Comparison of ENCODE assay signal across 26 cellular contexts in genomic region chr2:209458018-209458979, GRCh38. TPM values are rescaled to one million over a fixed set of nuclear protein-coding genes. Genes with fewer than 3 reads are reported as not detected.
DNase-seq lines count a peak whose midpoint lies in the region; FAIRE-seq and TF ChIP-seq lines count a peak whose summit lies in the region.
"Had no signal": no experiment of that assay in that cellular context is flagged by ENCODE, and none has a peak within 500 bp of the region (broad histone marks: within the 10 kb centered on the region; RNA-seq: fewer than 3 reads in every experiment).

No MANE protein-coding gene starts in this region.

- TF ChIP-seq RAD21 in SK-N-SH (IDR thresholded peaks at IDR 0.05; ENCODE audit: low read length) (no peak), H1 (IDR thresholded peaks at IDR 0.05 in 1 of 2, conservative IDR thresholded peaks at IDR 0.05 in 1 of 2; ENCODE audit: low read depth in 2 of 2, low read length in 2 of 2) (no peak)

- no peak overlapping the region for H3K14ac ChIP-seq in H1 (ENCODE audit: insufficient read length)

- no peaks in the 10 kb centered on the region for H3F3A ChIP-seq in SK-N-SH (replicated peaks; ENCODE audit: insufficient read depth)

- no peak overlapping the region for H3K18ac ChIP-seq in H1 (ENCODE audit: extremely low read depth, low read length)

- no peak for TF ChIP-seq EP300 in SK-N-SH (IDR thresholded peaks at IDR 0.05; ENCODE audit: borderline replicate concordance in 1 of 2, low read depth in 1 of 2, low read length in 1 of 2)
- no peak for TF ChIP-seq EP300 in H1 (IDR thresholded peaks at IDR 0.05; ENCODE audit: borderline replicate concordance in 1 of 2, low read depth in 2 of 2, low read length in 2 of 2)

- H3K9me3 ChIP-seq in HEK293 (ENCODE audit: control insufficient read depth, insufficient read depth, low read depth, low read length) (no peaks in the 10 kb centered on the region), SK-N-SH (no peaks in the 10 kb centered on the region), H1 (ENCODE audit: insufficient read depth in 2 of 2, low read depth in 1 of 2, low read length in 1 of 2) (0 out of 4 replicates have a peak, but pooled peaks cover 0 to 2% of the 10 kb centered on the region in 2 experiments)
- H3K9me3 ChIP-seq: lower lobe of right lung, mucosa of descending colon, uterus had no signal

- H2AK5ac ChIP-seq in H1 (ENCODE audit: low read depth, low read length), result no peak overlapping the region

- H4K5ac ChIP-seq in H1 (ENCODE audit: insufficient read length, low read depth, low read length), result no peak overlapping the region

- H2BK5ac ChIP-seq in H1 (ENCODE audit: low read depth, low read length), result no peak overlapping the region

- 84% methylated on average over 3 of the region's 3 CpGs for WGBS in SK-N-SH (ENCODE audit: low lambda C conversion rate)
- 56% methylated on average over 3 of the region's 3 CpGs; no CpG with 5 or more reads in 1 of the 2 experiments for WGBS in H1 (ENCODE audit: extremely low coverage in 1 of 2, insufficient coverage in 1 of 2, insufficient read length in 1 of 2, insufficient replicate concordance in 2 of 2, low coverage in 1 of 2, low lambda C conversion rate in 2 of 2, missing lambda C conversion rate in 1 of 2), 2 experiments

- H3K79me2 ChIP-seq in SK-N-SH (ENCODE audit: insufficient read depth) (no peaks in the 10 kb centered on the region), H1 (ENCODE audit: control insufficient read depth in 1 of 2, insufficient read depth in 2 of 2, low read length in 2 of 2) (no peaks in the 10 kb centered on the region)

- H3K4me2 ChIP-seq in SK-N-SH, result no peak overlapping the region
- H3K4me2 ChIP-seq in H1 (ENCODE audit: insufficient read depth in 1 of 2, low read depth in 2 of 2, low read length in 2 of 2), result peak overlapping the region; percentile 9 to 36; a peak in 2 of 4 replicates

- H3K9ac ChIP-seq in SK-N-SH (no peak overlapping the region), H1 (replicated peaks in 1 of 4; ENCODE audit: extremely low read depth in 1 of 4, low read depth in 3 of 4, low read length in 3 of 4) (no peak overlapping the region)

- H3K27me3 ChIP-seq in SK-N-SH (ENCODE audit: insufficient read depth) (no peaks in the 10 kb centered on the region), H1 (replicated peaks in 1 of 4; ENCODE audit: control insufficient read depth in 3 of 4, extremely low read depth in 1 of 4, insufficient read depth in 3 of 4, low read length in 3 of 4) (no peaks in the 10 kb centered on the region; a peak in 1 of 7 replicates)
- H3K27me3 ChIP-seq: foreskin keratinocyte, uterus had no signal

- H3K4me3 Mint-ChIP-seq in activated CD4-positive, alpha-beta memory T cell treated with anti-CD3 and anti-CD28 coated beads, Interleukin-2, amount 10 ng/mL, durations not matched to agents 7 days and 5 days, result no peak overlapping the region
- H3K4me3 Mint-ChIP-seq: activated naive CD4-positive, alpha-beta T cell treated with anti-CD3 and anti-CD28 coated beads for 36 hours; activated T-cell treated with anti-CD3 and anti-CD28 coated beads, Interleukin-2, amount 50 U/mL, for 4 hours; stimulated activated naive B cell treated with anti-CD40 and anti-IgM and Interleukin-4, amounts not matched to agents 10 μg/mL and 1 μg/mL and 100 μg/mL, for 72 hours had no signal

- TF ChIP-seq CTCF in HEK293 (tag by site-specific recombination; IDR thresholded peaks at IDR 0.05) (no peak), SK-N-SH (IDR thresholded peaks at IDR 0.05) (no peak), H1 (IDR thresholded peaks at IDR 0.05; ENCODE audit: control extremely low read depth in 1 of 3, insufficient read depth in 1 of 3, low read depth in 1 of 3, low read length in 3 of 3) (no peak)

- H3K9me2 ChIP-seq in SK-N-SH, result no peaks in the 10 kb centered on the region

- H3K9me3 Mint-ChIP-seq in activated CD4-positive, alpha-beta memory T cell treated with anti-CD3 and anti-CD28 coated beads, Interleukin-2, amount 10 ng/mL, durations not matched to agents 7 days and 5 days, result no peaks in the 10 kb centered on the region
- H3K9me3 Mint-ChIP-seq: activated naive CD4-positive, alpha-beta T cell treated with anti-CD3 and anti-CD28 coated beads for 36 hours; stimulated activated naive B cell treated with anti-CD40 and anti-IgM and Interleukin-4, amounts not matched to agents 10 μg/mL and 1 μg/mL and 100 μg/mL, for 72 hours had no signal

- H3K23ac ChIP-seq in H1 (ENCODE audit: insufficient read length), result no peak overlapping the region

- DNase-seq in SK-N-SH, result no peak
- DNase-seq in H1 (ENCODE audit: low read depth in 1 of 2, low spot score in 2 of 2), result no peak
- no peak for DNase-seq in DMS79 (lab: John Stamatoyannopoulos, UW)
- DNase-seq in activated CD4-positive, alpha-beta memory T cell treated with anti-CD3 and anti-CD28 coated beads, Interleukin-2, amount 10 ng/mL, durations not matched to agents 7 days and 5 days, result no peak
- no peak for DNase-seq in NCI-H526 (lab: John Stamatoyannopoulos, UW)
- no peak for DNase-seq in H54 (ENCODE audit: insufficient read length, low spot score)
- DNase-seq: activated CD4-positive, CD25-positive, alpha-beta regulatory T cell treated with anti-CD3 and anti-CD28 coated beads, Interleukin-2, amount 50 U/mL, for 72 hours; activated naive CD4-positive, alpha-beta T cell treated with anti-CD3 and anti-CD28 coated beads for 36 hours; activated T-cell treated with anti-CD3 and anti-CD28 coated beads, Interleukin-2, amount 50 U/mL, for 4 hours; amygdala; effector CD4-positive, alpha-beta T cell; erythroblast; foreskin keratinocyte; HCEC 1CT; islet precursor cell; lower lobe of right lung; mucosa of descending colon; NCI-H2029; small intestine; stimulated activated CD4-positive, alpha-beta T cell treated with anti-CD3 and anti-CD28 coated beads, Interleukin-2, amount 100 ng/mL, for 48 hours; stimulated activated naive B cell treated with anti-CD40 and anti-IgM and Interleukin-4, amounts not matched to agents 10 μg/mL and 1 μg/mL and 100 μg/mL, for 72 hours; uterus had no signal

- H2AFZ ChIP-seq in SK-N-SH (ENCODE audit: low read depth), result no peak overlapping the region
- no peak overlapping the region for H2AFZ ChIP-seq in H1 (ENCODE audit: low read length)

- no peaks in the 10 kb centered on the region for H4K20me1 ChIP-seq in SK-N-SH (ENCODE audit: insufficient read depth)
- H4K20me1 ChIP-seq in H1 (replicated peaks in 1 of 2; ENCODE audit: control insufficient read depth in 1 of 2, insufficient read depth in 2 of 2, low read length in 2 of 2), result no peaks in the 10 kb centered on the region

- CTCF ChIA-PET in HEK293 (lab: Yijun Ruan, JAX), result interaction anchor here (0.6 to 1.0 kb wide), 4 partner anchors 26 to 492 kb away, joined by 3 to 9 read pairs (median 4); no protein-coding TSS in a partner anchor
- CTCF ChIA-PET in SK-N-SH (lab: Yijun Ruan, JAX), result interaction anchor here (0.9 to 1.3 kb wide), 3 partner anchors 10 to 35 kb away, joined by 3 to 4 read pairs (median 3); partner anchors contain the start of gene MAP2
- CTCF ChIA-PET in H1 (lab: Charles Lee; ENCODE audit: partially characterized antibody), result interaction anchor here (1.2 to 2.1 kb wide), 7 partner anchors 10 to 503 kb away, joined by 3 to 8 read pairs (median 4); partner anchors contain the start of gene MAP2
- CTCF ChIA-PET in activated CD4-positive, alpha-beta memory T cell treated with anti-CD3 and anti-CD28 coated beads, Interleukin-2, amount 10 ng/mL, durations not matched to agents 7 days and 5 days (lab: Charles Lee), result no interaction called here

- POLR2A ChIA-PET in HEK293 (lab: Yijun Ruan, JAX) (no interaction called here), SK-N-SH (lab: Yijun Ruan, JAX) (no interaction called here), H1 (lab: Charles Lee; ENCODE audit: partially characterized antibody) (no interaction called here)
- POLR2A ChIA-PET in activated CD4-positive, alpha-beta memory T cell treated with anti-CD3 and anti-CD28 coated beads, Interleukin-2, amount 10 ng/mL, durations not matched to agents 7 days and 5 days (lab: Charles Lee), result no interaction called here

- no peak overlapping the region for H3K27ac ChIP-seq in HEK293 (ENCODE audit: extremely low read depth, low read depth, low read length)
- no peak overlapping the region for H3K27ac ChIP-seq in SK-N-SH (ENCODE audit: low read depth in 2 of 2, low read length in 1 of 2)
- H3K27ac ChIP-seq in H1 (ENCODE audit: low read depth, low read length), result no peak overlapping the region
- H3K27ac ChIP-seq: lower lobe of right lung, uterus had no signal

- H3K27ac Mint-ChIP-seq in activated CD4-positive, alpha-beta memory T cell treated with anti-CD3 and anti-CD28 coated beads, Interleukin-2, amount 10 ng/mL, durations not matched to agents 7 days and 5 days, result no peak overlapping the region
- H3K27ac Mint-ChIP-seq: activated naive CD4-positive, alpha-beta T cell treated with anti-CD3 and anti-CD28 coated beads for 36 hours; stimulated activated naive B cell treated with anti-CD40 and anti-IgM and Interleukin-4, amounts not matched to agents 10 μg/mL and 1 μg/mL and 100 μg/mL, for 72 hours had no signal

- no peak overlapping the region for H3K4ac ChIP-seq in H1 (replicated peaks; ENCODE audit: insufficient read length, low read depth, low read length)

- H3K36me3 ChIP-seq in HEK293 (ENCODE audit: control insufficient read depth in 2 of 2, insufficient read depth in 1 of 2, low read length in 2 of 2) (no peaks in the 10 kb centered on the region), SK-N-SH (replicated peaks in 1 of 2; ENCODE audit: control insufficient read depth in 1 of 2, insufficient read depth in 2 of 2, low read length in 1 of 2) (no peaks in the 10 kb centered on the region), H1 (ENCODE audit: control insufficient read depth in 2 of 4, insufficient read depth in 4 of 4, low read length in 3 of 4) (no peaks in the 10 kb centered on the region)
- H3K36me3 ChIP-seq: lower lobe of right lung, uterus had no signal

- H4K91ac ChIP-seq in H1 (replicated peaks; ENCODE audit: insufficient read length, low read length), result no peak overlapping the region

- FAIRE-seq in A204.1 (lab: Jason Lieb, UNC) (peak; percentile 68), H1 (lab: Jason Lieb, UNC) (peak; percentile 7), H54 (lab: Jason Lieb, UNC) (no peak)
- FAIRE-seq: G401.6, K562, small intestine had no signal

- H2BK15ac ChIP-seq in H1 (ENCODE audit: low read length), result no peak overlapping the region

- H3K4me1 Mint-ChIP-seq in activated CD4-positive, alpha-beta memory T cell treated with anti-CD3 and anti-CD28 coated beads, Interleukin-2, amount 10 ng/mL, durations not matched to agents 7 days and 5 days, result no peaks in the 10 kb centered on the region

- no peaks in the 10 kb centered on the region for H3K23me2 ChIP-seq in H1 (ENCODE audit: low read depth, low read length)

- no peaks in the 10 kb centered on the region for H3K36me3 Mint-ChIP-seq in activated CD4-positive, alpha-beta memory T cell treated with anti-CD3 and anti-CD28 coated beads, Interleukin-2, amount 10 ng/mL, durations not matched to agents 7 days and 5 days (ENCODE audit: low read depth)
- H3K36me3 Mint-ChIP-seq: stimulated activated naive B cell treated with anti-CD40 and anti-IgM and Interleukin-4, amounts not matched to agents 10 μg/mL and 1 μg/mL and 100 μg/mL, for 72 hours had no signal

- H3K27me3 Mint-ChIP-seq in activated CD4-positive, alpha-beta memory T cell treated with anti-CD3 and anti-CD28 coated beads, Interleukin-2, amount 10 ng/mL, durations not matched to agents 7 days and 5 days, result no peaks in the 10 kb centered on the region
- H3K27me3 Mint-ChIP-seq: stimulated activated naive B cell treated with anti-CD40 and anti-IgM and Interleukin-4, amounts not matched to agents 10 μg/mL and 1 μg/mL and 100 μg/mL, for 72 hours had no signal

- H3K4me1 ChIP-seq in HEK293 (ENCODE audit: control insufficient read depth, insufficient read depth, low read length) (no peaks in the 10 kb centered on the region; the same call in 1 of the 2 replicates), SK-N-SH (ENCODE audit: control insufficient read depth in 1 of 2, insufficient read depth in 2 of 2, low read depth in 1 of 2, low read length in 1 of 2) (no peaks in the 10 kb centered on the region; a peak in 1 of 4 replicates), H1 (replicated peaks in 1 of 4; ENCODE audit: control insufficient read depth in 3 of 4, insufficient read depth in 4 of 4, low read length in 3 of 4) (peaks cover 0 to 6% (median 0%) of the 10 kb centered on the region in 4 experiments; a peak in 2 of 7 replicates)
- H3K4me1 ChIP-seq: lower lobe of right lung, uterus had no signal

- no peak for TF ChIP-seq POLR2A in H1 (IDR thresholded peaks at IDR 0.05; ENCODE audit: control extremely low read depth in 1 of 2, low read depth in 2 of 2, low read length in 2 of 2)
- no peak for TF ChIP-seq POLR2A in H54 (IDR thresholded peaks at IDR 0.05; ENCODE audit: low read depth, low read length)

- H3K56ac ChIP-seq in H1 (replicated peaks; ENCODE audit: insufficient read length, low read depth, low read length), result no peak overlapping the region

- no peak overlapping the region for H3K4me3 ChIP-seq in HEK293 (ENCODE audit: low read depth, low read length)
- H3K4me3 ChIP-seq in SK-N-SH (ENCODE audit: low read depth in 2 of 2, low read length in 1 of 2), result no peak overlapping the region
- peak overlapping the region in 1 of 4 experiments; percentile 12; a peak in 1 of 8 replicates for H3K4me3 ChIP-seq in H1 (ENCODE audit: extremely low read depth in 1 of 4, insufficient read depth in 2 of 4, low read depth in 3 of 4, low read length in 4 of 4)
- H3K4me3 ChIP-seq: K562, lower lobe of right lung, mucosa of descending colon, uterus had no signal

- H2BK12ac ChIP-seq in H1 (ENCODE audit: low read depth, low read length), result no peak overlapping the region

- H2BK120ac ChIP-seq in H1 (replicated peaks; ENCODE audit: low read depth, low read length), result no peak overlapping the region

- no peaks in the 10 kb centered on the region for H3K79me1 ChIP-seq in H1 (ENCODE audit: low read depth, low read length)

- no peak overlapping the region for H2BK20ac ChIP-seq in H1 (ENCODE audit: low read length)

- no peak overlapping the region for H4K8ac ChIP-seq in H1 (ENCODE audit: extremely low read depth, insufficient read depth, low read length)

RNA-seq across cellular contexts. Expression of gene MAP2, which starts 34.5 kb away (rescaled TPM):
- polyA plus RNA-seq in SK-N-SH (2012; rRNA removed), result 7.8 and 11.1 TPM in 2 replicates
- polyA plus RNA-seq in SK-N-SH (2012; cell fraction: cytosol; rRNA removed), result 10.0 and 10.6 TPM in 2 replicates
- polyA plus RNA-seq in SK-N-SH (2012; cell fraction: nucleus; rRNA removed), result 9.4 and 21.8 TPM in 2 replicates
- total RNA-seq in H1 (2021; fragmentation: NEBNext Ultra II Directional; extraction: Animal tissue kit (Norgen Biotek cat#: 25700)), result 4.6 and 5.9 TPM in 2 replicates
- 7.2 and 9.4 TPM in 2 replicates for polyA plus RNA-seq in H1 (2011; rRNA removed)
- 4.1 TPM for polyA plus RNA-seq in H1 (2011; cell fraction: cytosol; rRNA removed)
- polyA plus RNA-seq in H1 (2011; cell fraction: nucleus; rRNA removed), result 12.9 TPM
- polyA plus RNA-seq in H1 (2012, experiment 1 of 2), result 6.6 to 8.3 TPM (median 8.0 TPM) in 4 replicates
- 1.5 TPM for polyA plus RNA-seq in H1 (2012, experiment 2 of 2)
- polyA plus RNA-seq in H1 (2013, experiment 1 of 2), result 3.8 TPM
- 3.1 TPM for polyA plus RNA-seq in H1 (2013, experiment 2 of 2)
- polyA minus RNA-seq in H1 (2011; rRNA and poly(A)+ RNA removed), result 14.0 and 22.9 TPM in 2 replicates
- 7.4 TPM for polyA minus RNA-seq in H1 (2011; cell fraction: cytosol; rRNA and poly(A)+ RNA removed)
- 17.3 TPM for polyA minus RNA-seq in H1 (2011; cell fraction: nucleus; rRNA and poly(A)+ RNA removed)
- total RNA-seq in activated CD4-positive, alpha-beta memory T cell treated with anti-CD3 and anti-CD28 coated beads, Interleukin-2, amount 10 ng/mL, durations not matched to agents 7 days and 5 days, result not detected
- polyA plus RNA-seq: K562 had no signal
